ENCODE assay signal across 17 cellular contexts in the genomic region with DNA sequence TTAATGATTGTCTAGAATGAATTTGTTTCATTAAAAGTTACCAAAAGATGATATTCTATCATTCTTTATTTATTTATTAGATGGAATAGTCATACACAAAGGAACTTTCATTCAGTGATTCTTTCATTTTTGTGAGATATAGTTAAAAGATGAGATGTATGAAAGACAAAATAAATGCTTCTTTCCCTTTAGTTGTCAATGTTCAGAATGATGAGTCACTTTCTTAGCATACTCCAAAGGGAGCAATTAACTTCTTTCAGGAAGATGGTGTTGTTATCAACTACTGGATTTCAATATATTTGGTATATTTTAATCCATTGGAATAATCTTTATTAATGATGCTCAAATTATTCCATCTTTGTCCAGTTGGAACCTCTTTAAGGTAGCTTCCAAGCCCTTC. TPM values are rescaled to one million over a fixed set of nuclear protein-coding genes. Genes with fewer than 3 reads are reported as not detected.
A peak's percentile ranks its signal among the peaks of the same experiment; 100 is the strongest.
DNase-seq lines count a peak whose midpoint lies in the region; ATAC-seq, FAIRE-seq and TF ChIP-seq lines count a peak whose summit lies in the region.
"Had no signal": no experiment of that assay in that cellular context is flagged by ENCODE, and none has a peak within 500 bp of the region (broad histone marks: within the 10 kb centered on the region; RNA-seq: fewer than 3 reads in every experiment).

No MANE protein-coding gene starts in this region.

- intact Hi-C loops in colonic mucosa (cut with DNase I) (no loop called here), PC-9 (cut with micrococcal nuclease; ENCODE audit: unreplicated experiment) (no loop called here)

- H3K9ac ChIP-seq in colonic mucosa (ENCODE audit: low read depth in 2 of 2, low read length in 2 of 2) (no peak overlapping the region), parathyroid adenoma (no peak overlapping the region)

- peaks cover 40 to 66% (median 45%) of the 10 kb centered on the region in 3 donors for H3K36me3 Mint-ChIP-seq in CD8-positive, alpha-beta memory T cell

- no peak for TF ChIP-seq EP300 in A549 (IDR thresholded peaks at IDR 0.05)

- ATAC-seq in A549 = no peak
- ATAC-seq: HCT116 had no signal

- no peak for TF ChIP-seq RAD21 in A549 (conservative IDR thresholded peaks at IDR 0.05 in 1 of 2, IDR thresholded peaks at IDR 0.05 in 1 of 2)

- H3K4me3 Mint-ChIP-seq in CD8-positive, alpha-beta memory T cell = peak overlapping the region; percentile 98 to 100 (median 100)

- no peaks in the 10 kb centered on the region for H3F3A ChIP-seq in PC-9 (ENCODE audit: insufficient read depth, low read depth)

- H3K4me2 ChIP-seq in A549 (no peak overlapping the region), parathyroid adenoma (ENCODE audit: low read length) (no peak overlapping the region), PC-9 (no peak overlapping the region)

- TF ChIP-seq CTCF in A549 (IDR thresholded peaks at IDR 0.05) (no peak), colonic mucosa (IDR thresholded peaks at IDR 0.05) (no peak), parathyroid adenoma (IDR thresholded peaks at IDR 0.05) (no peak), PC-9 (conservative IDR thresholded peaks at IDR 0.05) (no peak)

- H3K4me3 ChIP-seq in A549 = no peak overlapping the region
- peak overlapping the region; percentile 97 for H3K4me3 ChIP-seq in CD8-positive, alpha-beta memory T cell (ENCODE audit: low read length)
- H3K4me3 ChIP-seq in colonic mucosa = peak overlapping the region; percentile 32
- peak overlapping the region; percentile 39 for H3K4me3 ChIP-seq in parathyroid adenoma (ENCODE audit: low read depth, low read length)
- no peak overlapping the region for H3K4me3 ChIP-seq in PC-9
- no peak overlapping the region for H3K4me3 ChIP-seq in SJCRH30
- H3K4me3 ChIP-seq: lung had no signal

- peaks cover 39 to 46% (median 41%) of the 10 kb centered on the region in 3 donors for H3K4me1 Mint-ChIP-seq in CD8-positive, alpha-beta memory T cell

- no peaks in the 10 kb centered on the region for H3K9me3 ChIP-seq in A549
- H3K9me3 ChIP-seq in CD8-positive, alpha-beta memory T cell (ENCODE audit: low read length) = no peaks in the 10 kb centered on the region
- no peaks in the 10 kb centered on the region for H3K9me3 ChIP-seq in colonic mucosa
- H3K9me3 ChIP-seq in parathyroid adenoma (ENCODE audit: control insufficient read depth, low read length) = no peaks in the 10 kb centered on the region
- no peaks in the 10 kb centered on the region for H3K9me3 ChIP-seq in PC-9 (ENCODE audit: insufficient read depth, low read depth)
- H3K9me3 ChIP-seq in SJCRH30 (replicated peaks) = no peaks in the 10 kb centered on the region

- H2AFZ ChIP-seq in parathyroid adenoma (no peak overlapping the region), PC-9 (no peak overlapping the region)

- H3K27ac ChIP-seq in A549 (no peak overlapping the region), colonic mucosa (peak overlapping the region; percentile 46), parathyroid adenoma (peak overlapping the region; percentile 39), PC-9 (no peak overlapping the region), SJCRH30 (no peak overlapping the region)
- H3K27ac ChIP-seq in CD8-positive, alpha-beta memory T cell (ENCODE audit: low read depth, low read length) = peak overlapping the region; percentile 77
- H3K27ac ChIP-seq: C4-2B had no signal

- H3K27me3 Mint-ChIP-seq in CD8-positive, alpha-beta memory T cell = no peaks in the 10 kb centered on the region

- H3K9me2 ChIP-seq in PC-9 (ENCODE audit: insufficient read depth) = no peaks in the 10 kb centered on the region

- H3K4me1 ChIP-seq in A549 = no peaks in the 10 kb centered on the region
- H3K4me1 ChIP-seq in CD8-positive, alpha-beta memory T cell (ENCODE audit: insufficient read depth, low read length) = peaks cover 28% of the 10 kb centered on the region
- H3K4me1 ChIP-seq in colonic mucosa = no peaks in the 10 kb centered on the region
- no peaks in the 10 kb centered on the region for H3K4me1 ChIP-seq in parathyroid adenoma
- no peaks in the 10 kb centered on the region for H3K4me1 ChIP-seq in PC-9 (replicated peaks; ENCODE audit: insufficient read depth)
- no peaks in the 10 kb centered on the region for H3K4me1 ChIP-seq in SJCRH30

- POLR2A ChIA-PET in A549 (lab: Yijun Ruan, JAX) (interaction anchor here (0.6 kb wide), 1 partner anchor 22 kb away, joined by 3 read pairs; no protein-coding TSS in a partner anchor), PC-9 (lab: Charles Lee; ENCODE audit: unreplicated experiment) (no interaction called here)
- POLR2A ChIA-PET in CD8-positive, alpha-beta memory T cell (lab: Charles Lee) = interaction anchor here (1.0 to 6.6 kb wide), 3 partner anchors 35 to 66 kb away, joined by 3 to 76 read pairs (median 3); a partner anchor contains a TSS

- peaks cover 0 to 7% (median 3%) of the 10 kb centered on the region in 5 donors for H3K9me3 Mint-ChIP-seq in CD8-positive, alpha-beta memory T cell

- DNase-seq in A549 (ENCODE audit: low read depth in 1 of 2, low spot score in 1 of 2) (no peak), colonic mucosa (no peak), PC-9 (no peak), SJCRH30 (no peak), NCI-H1092 (lab: John Stamatoyannopoulos, UW) (no peak)
- DNase-seq in CD8-positive, alpha-beta memory T cell = no peak
- DNase-seq: GDM1, glutamatergic neuron, MV-4-11, NCI-H345, occipital lobe had no signal

- no peak for TF ChIP-seq POLR2A in A549 (IDR thresholded peaks at IDR 0.05; ENCODE audit: low read length)

- peaks cover 19% of the 10 kb centered on the region for H3K36me3 ChIP-seq in CD8-positive, alpha-beta memory T cell (ENCODE audit: insufficient read depth, low read length)
- H3K36me3 ChIP-seq in colonic mucosa = no peaks in the 10 kb centered on the region
- H3K36me3 ChIP-seq in parathyroid adenoma (ENCODE audit: control insufficient read depth, insufficient read depth, low read length) = no peaks in the 10 kb centered on the region
- H3K36me3 ChIP-seq in PC-9 (ENCODE audit: low read depth) = no peaks in the 10 kb centered on the region
- no peaks in the 10 kb centered on the region for H3K36me3 ChIP-seq in SJCRH30

- CTCF ChIA-PET in A549 (lab: Yijun Ruan, JAX) (no interaction called here), PC-9 (lab: Charles Lee) (no interaction called here)
- CTCF ChIA-PET in CD8-positive, alpha-beta memory T cell (lab: Charles Lee) = interaction anchor here (0.6 to 7.5 kb wide), 3 partner anchors 48 to 249 kb away, joined by 3 to 99 read pairs (median 8); a partner anchor contains a TSS

- peak overlapping the region; percentile 78 to 99 (median 92) for H3K27ac Mint-ChIP-seq in CD8-positive, alpha-beta memory T cell

- no peaks in the 10 kb centered on the region for H4K20me1 ChIP-seq in PC-9 (ENCODE audit: insufficient read depth)

- no peak for FAIRE-seq in A549 (lab: Jason Lieb, UNC)
- FAIRE-seq: endometrium had no signal

- no TSS peak for BruUV-seq in PC-9 (replicated peaks; lab: Mats Ljungman, UMichigan)

- H3K79me2 ChIP-seq in parathyroid adenoma (no peaks in the 10 kb centered on the region), PC-9 (ENCODE audit: low read depth) (no peaks in the 10 kb centered on the region)

- no peaks in the 10 kb centered on the region for H3K27me3 ChIP-seq in CD8-positive, alpha-beta memory T cell (ENCODE audit: insufficient read depth, low read length, poor library complexity, severe bottlenecking)
- H3K27me3 ChIP-seq in colonic mucosa (no peaks in the 10 kb centered on the region), parathyroid adenoma (ENCODE audit: control insufficient read depth, insufficient read depth, low read length) (no peaks in the 10 kb centered on the region), PC-9 (ENCODE audit: insufficient read depth, low read depth) (peaks cover 85% of the 10 kb centered on the region), SJCRH30 (peaks cover 21% of the 10 kb centered on the region)

TF ChIP-seq in A549, 52 proteins besides CTCF, POLR2A, EP300 and RAD21:
- no peak for TF ChIP-seq FOSB (CRISPR knock-in tag; IDR thresholded peaks at IDR 0.05)
- TF ChIP-seq, protein P1, sequence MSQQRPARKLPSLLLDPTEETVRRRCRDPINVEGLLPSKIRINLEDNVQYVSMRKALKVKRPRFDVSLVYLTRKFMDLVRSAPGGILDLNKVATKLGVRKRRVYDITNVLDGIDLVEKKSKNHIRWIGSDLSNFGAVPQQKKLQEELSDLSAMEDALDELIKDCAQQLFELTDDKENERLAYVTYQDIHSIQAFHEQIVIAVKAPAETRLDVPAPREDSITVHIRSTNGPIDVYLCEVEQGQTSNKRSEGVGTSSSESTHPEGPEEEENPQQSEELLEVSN (IDR thresholded peaks at IDR 0.05; ENCODE audit: borderline replicate concordance, low read depth) = no peak
- TF ChIP-seq CEBPB (IDR thresholded peaks at IDR 0.05) = no peak
- no peak for TF ChIP-seq FOSL2 (IDR thresholded peaks at IDR 0.05)
- TF ChIP-seq FOSL2 (CRISPR knock-in tag; IDR thresholded peaks at IDR 0.05) = 0 out of 2 replicates have a peak, but pooled peaks have one; percentile 25

RNA-seq across cellular contexts. Expression of a gene that starts 2.3 kb away (rescaled TPM):
- polyA plus RNA-seq in A549 (2011; rRNA removed) (not detected in 2 replicates), A549 (2017; fragmentation: RNase III; extraction: RNeasy Plus Mini Kit Qiagen cat#74134 plus additional on column Dnase treatment) (not detected in 3 replicates)
- not detected in 2 replicates for polyA plus RNA-seq in A549 (2012; cell fraction: cytosol; rRNA removed)
- polyA plus RNA-seq in A549 (2012; cell fraction: nucleus; rRNA removed) = not detected in 2 replicates
- polyA minus RNA-seq in A549 (2011; rRNA and poly(A)+ RNA removed) = not detected in 2 replicates
- total RNA-seq in CD8-positive, alpha-beta memory T cell = 10 to 100 TPM; 47.3 to 51.4 TPM
- 861 TPM for polyA plus RNA-seq in CD8-positive, alpha-beta memory T cell
- total RNA-seq in colonic mucosa (1 to 10 TPM; 4.8 to 5.6 TPM), PC-9 (2021) (not detected in 2 replicates)
- total RNA-seq in SJCRH30 (2014; rRNA removed; shearing (Covaris generic)) = not detected in 2 replicates
- total RNA-seq: HT1080 had no signal

RNA-seq across cellular contexts. Expression of a gene that starts 50.2 kb away (rescaled TPM):
- polyA plus RNA-seq in A549 (2011; rRNA removed) (not detected in 2 replicates), A549 (2017; fragmentation: RNase III; extraction: RNeasy Plus Mini Kit Qiagen cat#74134 plus additional on column Dnase treatment) (not detected in 3 replicates)
- not detected in 2 replicates for polyA plus RNA-seq in A549 (2012; cell fraction: cytosol; rRNA removed)
- polyA plus RNA-seq in A549 (2012; cell fraction: nucleus; rRNA removed) = not detected in 2 replicates
- not detected in 2 replicates for polyA minus RNA-seq in A549 (2011; rRNA and poly(A)+ RNA removed)
- total RNA-seq in CD8-positive, alpha-beta memory T cell = 10 to 100 TPM; 57.3 to 59.3 TPM
- 577 TPM for polyA plus RNA-seq in CD8-positive, alpha-beta memory T cell
- total RNA-seq in colonic mucosa (10 to 100 TPM in 1 of 2 donors, 1 to 10 TPM in 1; 6.6 to 12.7 TPM), PC-9 (2021) (not detected in 2 replicates)
- not detected in 2 replicates for total RNA-seq in SJCRH30 (2014; rRNA removed; shearing (Covaris generic))
- total RNA-seq: HT1080 had no signal

Comparison
In these comparisons a context has a peak if more than half of its experiments do, and no peak if none do; other contexts are left out.
1. H3K27ac ChIP-seq: peak in CD8-positive, alpha-beta memory T cell (single experiment), colonic mucosa (single experiment) and parathyroid adenoma (single experiment); none in A549 (0 of 2), PC-9 (single experiment) and SJCRH30 (single experiment).
2. H3K4me3 ChIP-seq: peak in CD8-positive, alpha-beta memory T cell (single experiment), colonic mucosa (single experiment) and parathyroid adenoma (single experiment); none in A549 (single experiment), PC-9 (single experiment) and SJCRH30 (single experiment).
3. RNA of a gene that starts 2.3 kb away (total RNA-seq): 47.3 to 51.4 TPM in CD8-positive, alpha-beta memory T cell; 4.8 to 5.6 TPM in colonic mucosa, not detected in PC-9 and not detected in SJCRH30; every median in the first group is over 4 times any median in the second.